ENCODE assay signal across 9 cellular contexts in the genomic region with DNA sequence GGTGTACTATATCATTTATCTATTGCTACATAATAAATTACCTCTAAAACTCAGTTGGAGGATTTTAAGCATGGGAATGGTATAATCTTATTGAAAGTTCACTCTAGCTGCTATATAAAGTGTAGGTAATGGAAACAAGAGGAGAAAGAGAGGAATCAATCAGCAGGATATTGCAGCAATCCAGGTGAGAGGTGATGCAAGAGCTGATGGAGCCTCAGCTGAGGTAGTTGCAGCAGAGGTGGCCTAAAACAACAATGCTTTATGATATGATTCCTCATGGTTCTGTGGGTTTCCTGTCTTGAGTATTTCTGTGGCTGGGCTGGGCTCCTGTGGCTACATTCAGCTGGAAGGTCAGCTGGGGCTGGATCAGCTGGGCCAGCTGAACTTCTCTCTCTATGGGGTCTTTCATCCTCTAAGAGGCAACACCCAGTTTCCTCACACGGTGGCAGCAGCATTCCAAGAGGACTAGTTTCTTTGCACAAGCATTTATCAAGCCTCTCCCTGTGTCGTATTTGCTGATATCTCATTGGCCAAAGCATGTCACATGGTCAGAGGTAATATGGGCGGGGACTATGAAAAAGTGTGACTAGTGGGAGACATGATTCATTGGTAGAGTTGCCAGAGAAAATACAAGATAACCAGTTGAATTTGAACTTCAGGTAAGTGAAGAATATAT.
A peak's percentile ranks its signal among the peaks of the same experiment; 100 is the strongest.
DNase-seq lines count a peak whose midpoint lies in the region; ATAC-seq, FAIRE-seq and TF ChIP-seq lines count a peak whose summit lies in the region.
"Had no signal": no experiment of that assay in that cellular context is flagged by ENCODE, and none has a peak within 500 bp of the region (broad histone marks: within the 10 kb centered on the region; RNA-seq: fewer than 3 reads in every experiment).

No MANE protein-coding gene starts in this region.

- no peak overlapping the region for H4K5ac ChIP-seq in H1 (ENCODE audit: insufficient read length, low read depth, low read length)

- H3K9me3 ChIP-seq in left ventricle myocardium inferior (replicated peaks) (peaks cover 25% of the 10 kb centered on the region), H1 (ENCODE audit: insufficient read depth in 2 of 2, low read depth in 1 of 2, low read length in 1 of 2) (0 out of 4 replicates have a peak, but pooled peaks cover 0 to 2% of the 10 kb centered on the region in 2 experiments), testis (no peaks in the 10 kb centered on the region)

- H3K56ac ChIP-seq in H1 (replicated peaks; ENCODE audit: insufficient read length, low read depth, low read length) = no peak overlapping the region

- no peak overlapping the region for H3K18ac ChIP-seq in H1 (ENCODE audit: extremely low read depth, low read length)

- no peak overlapping the region for H3K14ac ChIP-seq in H1 (ENCODE audit: insufficient read length)

- TF ChIP-seq RAD21 in H1 (IDR thresholded peaks at IDR 0.05 in 1 of 2, conservative IDR thresholded peaks at IDR 0.05 in 1 of 2; ENCODE audit: low read depth in 2 of 2, low read length in 2 of 2) = peak; percentile 91 to 95

- 60% methylated on average over 3 of the region's 3 CpGs; no CpG with 5 or more reads in 1 of the 2 experiments for WGBS in H1 (ENCODE audit: extremely low coverage in 1 of 2, insufficient coverage in 1 of 2, insufficient read length in 1 of 2, insufficient replicate concordance in 2 of 2, low coverage in 1 of 2, low lambda C conversion rate in 2 of 2, missing lambda C conversion rate in 1 of 2), 2 experiments
- 40 to 45% methylated on average over 3 of the region's 3 CpGs for WGBS in testis, 2 donors

- intact Hi-C loops in left ventricle myocardium inferior (cut with micrococcal nuclease) = no loop called here
- intact Hi-C loops in Right ventricle myocardium inferior (cut with DNase I) = no loop called here
- intact Hi-C loops in testis (cut with DNase I; ENCODE audit: low total_unique reads) = no loop called here

- H2BK12ac ChIP-seq in H1 (ENCODE audit: low read depth, low read length) = no peak overlapping the region

- H2AFZ ChIP-seq in H1 (ENCODE audit: low read length) = no peak overlapping the region

- H2AK5ac ChIP-seq in H1 (ENCODE audit: low read depth, low read length) = no peak overlapping the region

- H2BK20ac ChIP-seq in H1 (ENCODE audit: low read length) = no peak overlapping the region

- H3K27ac ChIP-seq in left ventricle myocardium inferior (replicated peaks) = no peak overlapping the region
- H3K27ac ChIP-seq in H1 (ENCODE audit: low read depth, low read length) = no peak overlapping the region
- no peak overlapping the region for H3K27ac ChIP-seq in testis

- CTCF ChIA-PET in H1 (lab: Charles Lee; ENCODE audit: partially characterized antibody) = interaction anchor here (0.6 to 1.9 kb wide), 23 partner anchors 9 to 1099 kb away, joined by 3 to 10 read pairs (median 4); no protein-coding TSS in a partner anchor
- CTCF ChIA-PET in activated naive CD4-positive, alpha-beta T cell treated with anti-CD3 and anti-CD28 coated beads, Interleukin-2, amount 10 ng/mL, durations not matched to agents 7 days and 5 days (lab: Charles Lee) = no interaction called here

- H4K20me1 ChIP-seq in H1 (replicated peaks in 1 of 2; ENCODE audit: control insufficient read depth in 1 of 2, insufficient read depth in 2 of 2, low read length in 2 of 2) = no peaks in the 10 kb centered on the region

- no peaks in the 10 kb centered on the region for H3K79me1 ChIP-seq in H1 (ENCODE audit: low read depth, low read length)

- H3K27me3 ChIP-seq in left ventricle myocardium inferior (ENCODE audit: low read depth) (peaks cover 46% of the 10 kb centered on the region), H1 (replicated peaks in 1 of 4; ENCODE audit: control insufficient read depth in 3 of 4, extremely low read depth in 1 of 4, insufficient read depth in 3 of 4, low read length in 3 of 4) (no peaks in the 10 kb centered on the region), testis (no peaks in the 10 kb centered on the region)

- H3K9me3 Mint-ChIP-seq in activated naive CD4-positive, alpha-beta T cell treated with anti-CD3 and anti-CD28 coated beads, Interleukin-2, amount 10 ng/mL, durations not matched to agents 7 days and 5 days = peaks cover 24% of the 10 kb centered on the region

- H3K79me2 ChIP-seq in H1 (ENCODE audit: control insufficient read depth in 1 of 2, insufficient read depth in 2 of 2, low read length in 2 of 2) = no peaks in the 10 kb centered on the region

- no peak overlapping the region for H3K9ac ChIP-seq in H1 (replicated peaks in 1 of 4; ENCODE audit: extremely low read depth in 1 of 4, low read depth in 3 of 4, low read length in 3 of 4)

- DNase-seq in left ventricle myocardium inferior (no peak), Right ventricle myocardium inferior (ENCODE audit: missing footprints) (no peak), NCI-H2171 (lab: John Stamatoyannopoulos, UW) (peak; percentile 5), H1 (ENCODE audit: low read depth in 1 of 2, low spot score in 2 of 2) (peak; percentile 38 to 87), testis (peak; percentile 14)
- no peak for DNase-seq in activated naive CD4-positive, alpha-beta T cell treated with anti-CD3 and anti-CD28 coated beads, Interleukin-2, amount 10 ng/mL, durations not matched to agents 7 days and 5 days
- DNase-seq: NCI-H446 treated with DMSO at 0.1 percent for 48 hours had no signal

- no peaks in the 10 kb centered on the region for H3K4me1 ChIP-seq in left ventricle myocardium inferior
- no peaks in the 10 kb centered on the region; a peak in 1 of 7 replicates for H3K4me1 ChIP-seq in H1 (replicated peaks in 1 of 4; ENCODE audit: control insufficient read depth in 3 of 4, insufficient read depth in 4 of 4, low read length in 3 of 4)
- no peaks in the 10 kb centered on the region for H3K4me1 ChIP-seq in testis

- TF ChIP-seq POLR2A in H1 (IDR thresholded peaks at IDR 0.05; ENCODE audit: control extremely low read depth in 1 of 2, low read depth in 2 of 2, low read length in 2 of 2) = no peak
- TF ChIP-seq POLR2A in testis (IDR thresholded peaks at IDR 0.05) = no peak

- no peak overlapping the region for H3K4me3 Mint-ChIP-seq in activated naive CD4-positive, alpha-beta T cell treated with anti-CD3 and anti-CD28 coated beads, Interleukin-2, amount 10 ng/mL, durations not matched to agents 7 days and 5 days

- no peaks in the 10 kb centered on the region for H3K4me1 Mint-ChIP-seq in activated naive CD4-positive, alpha-beta T cell treated with anti-CD3 and anti-CD28 coated beads, Interleukin-2, amount 10 ng/mL, durations not matched to agents 7 days and 5 days

- H3K23me2 ChIP-seq in H1 (ENCODE audit: low read depth, low read length) = no peaks in the 10 kb centered on the region

- no peak overlapping the region for H3K4me3 ChIP-seq in left ventricle myocardium inferior
- H3K4me3 ChIP-seq in H1 (ENCODE audit: extremely low read depth in 1 of 4, insufficient read depth in 2 of 4, low read depth in 3 of 4, low read length in 4 of 4) = no peak overlapping the region
- no peak overlapping the region for H3K4me3 ChIP-seq in testis

- H3K27me3 Mint-ChIP-seq in activated naive CD4-positive, alpha-beta T cell treated with anti-CD3 and anti-CD28 coated beads, Interleukin-2, amount 10 ng/mL, durations not matched to agents 7 days and 5 days = no peaks in the 10 kb centered on the region

- H4K8ac ChIP-seq in H1 (ENCODE audit: extremely low read depth, insufficient read depth, low read length) = no peak overlapping the region

- H3K27ac Mint-ChIP-seq in activated naive CD4-positive, alpha-beta T cell treated with anti-CD3 and anti-CD28 coated beads, Interleukin-2, amount 10 ng/mL, durations not matched to agents 7 days and 5 days = no peak overlapping the region

- no peak overlapping the region for H3K4ac ChIP-seq in H1 (replicated peaks; ENCODE audit: insufficient read length, low read depth, low read length)

- no peak overlapping the region for H2BK5ac ChIP-seq in H1 (ENCODE audit: low read depth, low read length)

- no peaks in the 10 kb centered on the region for H3K36me3 ChIP-seq in left ventricle myocardium inferior
- H3K36me3 ChIP-seq in H1 (ENCODE audit: control insufficient read depth in 2 of 4, insufficient read depth in 4 of 4, low read length in 3 of 4) = no peaks in the 10 kb centered on the region
- H3K36me3 ChIP-seq in testis (ENCODE audit: low read depth, missing control alignments) = no peaks in the 10 kb centered on the region

- H3K23ac ChIP-seq in H1 (ENCODE audit: insufficient read length) = no peak overlapping the region

- no peaks in the 10 kb centered on the region for H3K36me3 Mint-ChIP-seq in activated naive CD4-positive, alpha-beta T cell treated with anti-CD3 and anti-CD28 coated beads, Interleukin-2, amount 10 ng/mL, durations not matched to agents 7 days and 5 days

- no peak overlapping the region for H2BK120ac ChIP-seq in H1 (replicated peaks; ENCODE audit: low read depth, low read length)

- H3K4me2 ChIP-seq in H1 (ENCODE audit: insufficient read depth in 1 of 2, low read depth in 2 of 2, low read length in 2 of 2) = no peak overlapping the region

- POLR2A ChIA-PET in H1 (lab: Charles Lee; ENCODE audit: partially characterized antibody) = no interaction called here

- ATAC-seq in Right ventricle myocardium inferior = no peak
- no peak for ATAC-seq in GM21576 (IDR thresholded peaks at IDR 0.05; ENCODE audit: unreplicated experiment)
- no peak for ATAC-seq in HG02763 (IDR thresholded peaks at IDR 0.05; ENCODE audit: unreplicated experiment)

- TF ChIP-seq CTCF in left ventricle myocardium inferior (IDR thresholded peaks at IDR 0.05; ENCODE audit: borderline replicate concordance) (peak; percentile 42), H1 (IDR thresholded peaks at IDR 0.05; ENCODE audit: control extremely low read depth in 1 of 3, insufficient read depth in 1 of 3, low read depth in 1 of 3, low read length in 3 of 3) (peak; percentile 21 to 83 (median 75)), testis (IDR thresholded peaks at IDR 0.05) (no peak)

- FAIRE-seq in H1 (lab: Jason Lieb, UNC) = peak; percentile 96

- no peak overlapping the region for H4K91ac ChIP-seq in H1 (replicated peaks; ENCODE audit: insufficient read length, low read length)

- no peak overlapping the region for H2BK15ac ChIP-seq in H1 (ENCODE audit: low read length)

- TF ChIP-seq EP300 in H1 (IDR thresholded peaks at IDR 0.05; ENCODE audit: borderline replicate concordance in 1 of 2, low read depth in 2 of 2, low read length in 2 of 2) = no peak

TF ChIP-seq in H1, 55 proteins besides CTCF, POLR2A, EP300 and RAD21 (continues in another document):
- TF ChIP-seq SP1 (IDR thresholded peaks at IDR 0.05; ENCODE audit: low read depth, low read length) = peak; percentile 57; the same call in 1 of the 2 replicates
- TF ChIP-seq KDM5A (IDR thresholded peaks at IDR 0.05; ENCODE audit: low read length) = no peak
- TF ChIP-seq SAP30 (IDR thresholded peaks at IDR 0.05; ENCODE audit: insufficient read depth, insufficient replicate concordance, low read length) = no peak
- no peak for TF ChIP-seq RNF2 (IDR thresholded peaks at IDR 0.05; ENCODE audit: borderline replicate concordance, low read depth, low read length, missing control alignments, poor library complexity, severe bottlenecking)
- no peak for TF ChIP-seq JUND (IDR thresholded peaks at IDR 0.05; ENCODE audit: low read length)

Comparison
In these comparisons a context has a peak if more than half of its experiments do, and no peak if none do; other contexts are left out.
1. DNase-seq: peak in NCI-H2171 (single experiment), H1 (2 of 2) and testis (single experiment); none in left ventricle myocardium inferior (single experiment), Right ventricle myocardium inferior (single experiment) and activated naive CD4-positive, alpha-beta T cell treated with anti-CD3 and anti-CD28 coated beads, Interleukin-2, amount 10 ng/mL, durations not matched to agents 7 days and 5 days (single experiment).
2. CTCF ChIP-seq: peak in left ventricle myocardium inferior (single experiment) and H1 (3 of 3); none in testis (0 of 3).